In genomic region chr7:29208410-29209250, GRCh38 we compare ENCODE assay signal across 16 cellular contexts. TPM values are rescaled to one million over a fixed set of nuclear protein-coding genes. Genes with fewer than 3 reads are reported as not detected.
A peak's percentile ranks its signal among the peaks of the same experiment; 100 is the strongest.
DNase-seq lines count a peak whose midpoint lies in the region; ATAC-seq and TF ChIP-seq lines count a peak whose summit lies in the region.
"Had no signal": no experiment of that assay in that cellular context is flagged by ENCODE, and none has a peak within 500 bp of the region (broad histone marks: within the 10 kb centered on the region; RNA-seq: fewer than 3 reads in every experiment).

No MANE protein-coding gene starts in this region.

- peak overlapping the region; percentile 17 to 71 (median 45); a peak in 19 of 22 replicates for H3K4me2 ChIP-seq in BLaER1 treated with 17β-estradiol and CSF1 and Interleukin-3, amounts not matched to agents 10 nM and 100 nM
- H3K4me2 ChIP-seq: neural progenitor cell had no signal

- no peak overlapping the region for H3K9ac ChIP-seq in BLaER1 treated with 17β-estradiol and CSF1 and Interleukin-3, amounts not matched to agents 10 nM and 100 nM
- H3K9ac ChIP-seq: neural progenitor cell had no signal

- CTCF ChIA-PET in naive thymus-derived CD4-positive, alpha-beta T cell (lab: Charles Lee) = no interaction called here

- H3K4me1 Mint-ChIP-seq in naive thymus-derived CD4-positive, alpha-beta T cell = peaks cover 0 to 19% (median 8%) of the 10 kb centered on the region in 7 donors
- peaks cover 11% of the 10 kb centered on the region for H3K4me1 Mint-ChIP-seq in activated T-helper 1 cell treated with anti-CD3 and anti-CD28 coated beads, Interleukin-12 subunit alpha, Interleukin-12 subunit beta, Interleukin-2, Interleukin-4 antibody, amounts not matched to agents 30 ng/mL and 10 ng/mL and 1 ng/mL, durations not matched to agents 14 hours and 24 hours and 36 hours (ENCODE audit: low read depth)

- H3K4me1 ChIP-seq in BLaER1 treated with 17β-estradiol and CSF1 and Interleukin-3, amounts not matched to agents 10 nM and 100 nM = peaks cover 20 to 29% (median 23%) of the 10 kb centered on the region in 10 experiments
- H3K4me1 ChIP-seq in body of pancreas = peaks cover 49% of the 10 kb centered on the region
- H3K4me1 ChIP-seq in naive thymus-derived CD4-positive, alpha-beta T cell (ENCODE audit: control insufficient read depth in 2 of 2, insufficient read depth in 2 of 2, low read length in 2 of 2) = peaks cover 0 to 12% of the 10 kb centered on the region in 2 donors
- H3K4me1 ChIP-seq: foreskin keratinocyte, neural progenitor cell had no signal

- peaks cover 0 to 9% (median 0%) of the 10 kb centered on the region in 11 experiments; a peak in 2 of 22 replicates for H3K27me3 ChIP-seq in BLaER1 treated with 17β-estradiol and CSF1 and Interleukin-3, amounts not matched to agents 10 nM and 100 nM
- H3K27me3 ChIP-seq in body of pancreas = no peaks in the 10 kb centered on the region
- no peaks in the 10 kb centered on the region for H3K27me3 ChIP-seq in naive thymus-derived CD4-positive, alpha-beta T cell (ENCODE audit: control insufficient read depth in 2 of 2, insufficient read depth in 2 of 2, low read length in 2 of 2)
- H3K27me3 ChIP-seq: foreskin keratinocyte, neural progenitor cell had no signal

- WGBS in body of pancreas, 2 donors = 51 to 55% methylated on average over 12 of the region's 12 CpGs

- H3K27ac ChIP-seq in BLaER1 treated with 17β-estradiol and CSF1 and Interleukin-3, amounts not matched to agents 10 nM and 100 nM = no peak overlapping the region
- peak overlapping the region in 3 of 4 donors; percentile 15 to 54 (median 21) for H3K27ac ChIP-seq in body of pancreas
- no peak overlapping the region for H3K27ac ChIP-seq in naive thymus-derived CD4-positive, alpha-beta T cell (ENCODE audit: low read depth, low read length)
- H3K27ac ChIP-seq: epithelial cell of prostate, foreskin keratinocyte, neural progenitor cell, SK-N-MC had no signal

- peaks cover 0 to 9% (median 5%) of the 10 kb centered on the region in 5 donors for H3K27me3 Mint-ChIP-seq in naive thymus-derived CD4-positive, alpha-beta T cell
- peaks cover 3% of the 10 kb centered on the region for H3K27me3 Mint-ChIP-seq in activated T-helper 1 cell treated with anti-CD3 and anti-CD28 coated beads, Interleukin-12 subunit alpha, Interleukin-12 subunit beta, Interleukin-2, Interleukin-4 antibody, amounts not matched to agents 30 ng/mL and 10 ng/mL and 1 ng/mL, durations not matched to agents 14 hours and 24 hours and 36 hours (ENCODE audit: insufficient read depth)

- POLR2A ChIA-PET in naive thymus-derived CD4-positive, alpha-beta T cell (lab: Charles Lee) = no interaction called here

- TF ChIP-seq POLR2A in body of pancreas (IDR thresholded peaks at IDR 0.05) = no peak

- peaks cover 0 to 2% (median 0%) of the 10 kb centered on the region in 11 donors for H3K9me3 Mint-ChIP-seq in naive thymus-derived CD4-positive, alpha-beta T cell
- H3K9me3 Mint-ChIP-seq in activated T-helper 1 cell treated with anti-CD3 and anti-CD28 coated beads, Interleukin-12 subunit alpha, Interleukin-12 subunit beta, Interleukin-2, Interleukin-4 antibody, amounts not matched to agents 30 ng/mL and 10 ng/mL and 1 ng/mL, durations not matched to agents 14 hours and 24 hours and 36 hours = no peaks in the 10 kb centered on the region
- H3K9me3 Mint-ChIP-seq: T-helper 2 cell treated with Interferon-gamma antibody and Interleukin-4, amounts not matched to agents 5 μg/mL and 100 μg/mL, for 36 hours had no signal

- H3K27ac Mint-ChIP-seq in naive thymus-derived CD4-positive, alpha-beta T cell = peak overlapping the region in 1 of 9 donors; percentile 72
- no peak overlapping the region for H3K27ac Mint-ChIP-seq in activated T-helper 1 cell treated with anti-CD3 and anti-CD28 coated beads, Interleukin-12 subunit alpha, Interleukin-12 subunit beta, Interleukin-2, Interleukin-4 antibody, amounts not matched to agents 30 ng/mL and 10 ng/mL and 1 ng/mL, durations not matched to agents 14 hours and 24 hours and 36 hours
- H3K27ac Mint-ChIP-seq: neural progenitor cell; T-helper 2 cell treated with Interferon-gamma antibody and Interleukin-4, amounts not matched to agents 5 μg/mL and 100 μg/mL, for 36 hours had no signal

- H3K4me3 Mint-ChIP-seq in naive thymus-derived CD4-positive, alpha-beta T cell = no peak overlapping the region
- H3K4me3 Mint-ChIP-seq in activated T-helper 1 cell treated with anti-CD3 and anti-CD28 coated beads, Interleukin-12 subunit alpha, Interleukin-12 subunit beta, Interleukin-2, Interleukin-4 antibody, amounts not matched to agents 30 ng/mL and 10 ng/mL and 1 ng/mL, durations not matched to agents 14 hours and 24 hours and 36 hours = no peak overlapping the region
- H3K4me3 Mint-ChIP-seq: neural progenitor cell; T-helper 2 cell treated with Interferon-gamma antibody and Interleukin-4, amounts not matched to agents 5 μg/mL and 100 μg/mL, for 36 hours had no signal

- DNase-seq in HT-29 (ENCODE audit: low spot score) = peak; percentile 50
- peak in 2 of 4 donors; percentile 32 to 37 for DNase-seq in body of pancreas
- no peak for DNase-seq in naive thymus-derived CD4-positive, alpha-beta T cell
- no peak for DNase-seq in activated T-helper 1 cell treated with anti-CD3 and anti-CD28 coated beads, Interleukin-12 subunit alpha, Interleukin-12 subunit beta, Interleukin-2, Interleukin-4 antibody, amounts not matched to agents 30 ng/mL and 10 ng/mL and 1 ng/mL, durations not matched to agents 14 hours and 24 hours and 36 hours (ENCODE audit: low spot score)
- DNase-seq in NCI-H2171 treated with DMSO at 0.1 percent for 48 hours (lab: John Stamatoyannopoulos, UW) = no peak
- DNase-seq: foreskin keratinocyte; kidney glomerular epithelial cell; NCI-H1436 treated with DMSO at 0.1 percent for 48 hours; stimulated activated CD8-positive, alpha-beta memory T cell treated with anti-CD3 and anti-CD28 coated beads, Interleukin-4, amount 100 ng/mL, for 48 hours had no signal

- intact Hi-C loops in body of pancreas (cut with DNase I) = no loop called here
- intact Hi-C loops in naive thymus-derived CD4-positive, alpha-beta T cell (cut with micrococcal nuclease) = no loop called here
- intact Hi-C loops in activated T-helper 1 cell treated with anti-CD3 and anti-CD28 coated beads, Interleukin-12 subunit alpha, Interleukin-12 subunit beta, Interleukin-2, Interleukin-4 antibody, amounts not matched to agents 30 ng/mL and 10 ng/mL and 1 ng/mL, durations not matched to agents 14 hours and 24 hours and 36 hours (cut with micrococcal nuclease) = no loop called here

- ATAC-seq in body of pancreas (peak; percentile 70), HG03108 (IDR thresholded peaks at IDR 0.05; ENCODE audit: unreplicated experiment) (no peak), GM18907 (IDR thresholded peaks at IDR 0.05; ENCODE audit: unreplicated experiment) (no peak)
- peak; percentile 51 for ATAC-seq in naive thymus-derived CD4-positive, alpha-beta T cell
- ATAC-seq: foreskin keratinocyte had no signal

- H4K20me1 ChIP-seq in BLaER1 treated with 17β-estradiol and CSF1 and Interleukin-3, amounts not matched to agents 10 nM and 100 nM = no peaks in the 10 kb centered on the region

- no peak for TF ChIP-seq CTCF in body of pancreas (IDR thresholded peaks at IDR 0.05)

- no peak overlapping the region for H3K4me3 ChIP-seq in BLaER1 treated with 17β-estradiol and CSF1 and Interleukin-3, amounts not matched to agents 10 nM and 100 nM
- H3K4me3 ChIP-seq in body of pancreas = no peak overlapping the region
- H3K4me3 ChIP-seq in naive thymus-derived CD4-positive, alpha-beta T cell (ENCODE audit: low read length) = no peak overlapping the region
- H3K4me3 ChIP-seq: neural progenitor cell, SK-N-MC had no signal

- H3K36me3 ChIP-seq in BLaER1 treated with 17β-estradiol and CSF1 and Interleukin-3, amounts not matched to agents 10 nM and 100 nM = no peaks in the 10 kb centered on the region
- H3K36me3 ChIP-seq in body of pancreas (replicated peaks in 1 of 2; ENCODE audit: insufficient read depth in 1 of 2, low read depth in 2 of 2) = no peaks in the 10 kb centered on the region
- H3K36me3 ChIP-seq in naive thymus-derived CD4-positive, alpha-beta T cell (ENCODE audit: control insufficient read depth in 2 of 3, insufficient read depth in 3 of 3, low read length in 3 of 3) = no peaks in the 10 kb centered on the region
- H3K36me3 ChIP-seq: neural progenitor cell had no signal

- no peaks in the 10 kb centered on the region for H3K9me3 ChIP-seq in BLaER1 treated with 17β-estradiol and CSF1 and Interleukin-3, amounts not matched to agents 10 nM and 100 nM (replicated peaks in 1 of 11)
- no peaks in the 10 kb centered on the region for H3K9me3 ChIP-seq in body of pancreas
- no peaks in the 10 kb centered on the region for H3K9me3 ChIP-seq in naive thymus-derived CD4-positive, alpha-beta T cell (ENCODE audit: control insufficient read depth in 2 of 3, low read length in 3 of 3)

- H3K36me3 Mint-ChIP-seq in naive thymus-derived CD4-positive, alpha-beta T cell = no peaks in the 10 kb centered on the region
- H3K36me3 Mint-ChIP-seq in activated T-helper 1 cell treated with anti-CD3 and anti-CD28 coated beads, Interleukin-12 subunit alpha, Interleukin-12 subunit beta, Interleukin-2, Interleukin-4 antibody, amounts not matched to agents 30 ng/mL and 10 ng/mL and 1 ng/mL, durations not matched to agents 14 hours and 24 hours and 36 hours (ENCODE audit: low read depth) = no peaks in the 10 kb centered on the region

RNA-seq across cellular contexts. Expression of gene CHN2, which starts 14.1 kb away (rescaled TPM):
- total RNA-seq in HT-29 (2014; rRNA removed; shearing (Covaris generic)) = 4.3 and 7.2 TPM in 2 replicates
- total RNA-seq in body of pancreas = 10 to 100 TPM; 55.7 to 58.6 TPM
- 10 to 100 TPM in 1 of 5 experiments, 1 to 10 TPM in 2, under 1 TPM in 2; 0.34 to 28.1 (median 1.8) TPM for total RNA-seq in naive thymus-derived CD4-positive, alpha-beta T cell
- under 1 TPM; 0.47 to 0.98 TPM for polyA plus RNA-seq in naive thymus-derived CD4-positive, alpha-beta T cell
- total RNA-seq in activated T-helper 1 cell treated with anti-CD3 and anti-CD28 coated beads, Interleukin-12 subunit alpha, Interleukin-12 subunit beta, Interleukin-2, Interleukin-4 antibody, amounts not matched to agents 30 ng/mL and 10 ng/mL and 1 ng/mL, durations not matched to agents 14 hours and 24 hours and 36 hours = not detected in 2 replicates

Comparison
In these comparisons a context has a peak if more than half of its experiments do, and no peak if none do; other contexts are left out.
1. H3K27ac ChIP-seq: peak in body of pancreas (3 of 4); none in BLaER1 treated with 17β-estradiol and CSF1 and Interleukin-3, amounts not matched to agents 10 nM and 100 nM (0 of 11) and naive thymus-derived CD4-positive, alpha-beta T cell (single experiment).
2. ATAC-seq: peak in body of pancreas (single experiment) and naive thymus-derived CD4-positive, alpha-beta T cell (single experiment); none in HG03108 (single experiment) and GM18907 (single experiment).